Comparison of ENCODE assay signal across 17 cellular contexts in the genomic region with DNA sequence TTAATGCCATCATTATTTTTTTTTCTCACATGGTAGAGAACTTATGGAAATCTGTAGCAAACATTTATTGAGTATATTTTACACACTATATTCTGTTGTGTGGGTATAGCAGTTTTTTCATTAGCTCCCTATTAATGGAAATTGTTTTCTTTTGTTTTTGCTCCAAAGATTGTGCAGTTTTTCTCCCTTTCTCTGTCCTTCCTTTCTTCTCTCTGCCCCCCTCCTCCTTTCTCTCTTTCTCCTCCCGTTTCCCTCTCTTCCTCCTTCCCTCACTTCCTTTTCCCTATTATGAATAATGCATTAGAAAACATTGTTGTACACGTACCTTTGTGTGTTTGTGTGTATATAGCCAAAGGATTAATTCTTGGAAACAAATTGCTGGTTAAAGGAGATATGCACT. TPM values are rescaled to one million over a fixed set of nuclear protein-coding genes. Genes with fewer than 3 reads are reported as not detected.
DNase-seq lines count a peak whose midpoint lies in the region; ATAC-seq, FAIRE-seq and TF ChIP-seq lines count a peak whose summit lies in the region.
"Had no signal": no experiment of that assay in that cellular context is flagged by ENCODE, and none has a peak within 500 bp of the region (broad histone marks: within the 10 kb centered on the region; RNA-seq: fewer than 3 reads in every experiment).

No MANE protein-coding gene starts in this region.

- no peaks in the 10 kb centered on the region for H3F3A ChIP-seq in GM23338 (replicated peaks; ENCODE audit: low read depth)

- H4K20me1 ChIP-seq in GM23338 (replicated peaks; ENCODE audit: insufficient read depth) (peaks cover 3% of the 10 kb centered on the region), K562 (replicated peaks; ENCODE audit: control insufficient read depth, insufficient read depth, low read length) (no peaks in the 10 kb centered on the region)

- DNase-seq in Caco-2 (no peak), GM23338 (ENCODE audit: low spot score) (no peak), K562 (ENCODE audit: extremely low read depth in 1 of 4, low spot score in 3 of 4) (no peak), epithelial cell of prostate (ENCODE audit: low read depth, low spot score) (no peak), GM13977 (ENCODE audit: low spot score) (no peak), NCI-H82 (lab: John Stamatoyannopoulos, UW) (no peak), NCI-H2029 treated with DMSO at 0.1 percent for 48 hours (lab: John Stamatoyannopoulos, UW) (no peak)
- DNase-seq: BE2C; CD8-positive, alpha-beta T cell; COR-L47; DMS53; HCEC 1CT; KG1 had no signal

- peak overlapping the region; percentile 5 for H3K27ac Mint-ChIP-seq in Caco-2 (ENCODE audit: unreplicated experiment)
- peak overlapping the region; percentile 57; the same call in 1 of the 2 replicates for H3K27ac Mint-ChIP-seq in GM23338

- H3K27me3 Mint-ChIP-seq in Caco-2 (ENCODE audit: insufficient read depth, unreplicated experiment) (no peaks in the 10 kb centered on the region), GM23338 (ENCODE audit: insufficient read depth, low read depth, poor library complexity) (no peaks in the 10 kb centered on the region)

- no peak for TF ChIP-seq POLR2A in K562 (conservative IDR thresholded peaks at IDR 0.05)

- H3K27ac ChIP-seq in GM23338 (ENCODE audit: low read depth) (no peak overlapping the region), K562 (ENCODE audit: extremely low read depth, low read depth, low read length) (no peak overlapping the region), epithelial cell of prostate (peak overlapping the region; percentile 15)
- H3K27ac ChIP-seq: A549, C4-2B had no signal

- H3K9me3 Mint-ChIP-seq in Caco-2 (ENCODE audit: unreplicated experiment), result no peaks in the 10 kb centered on the region
- H3K9me3 Mint-ChIP-seq in GM23338, result no peaks in the 10 kb centered on the region
- H3K9me3 Mint-ChIP-seq: CD8-positive, alpha-beta T cell had no signal

- CTCF ChIA-PET in Caco-2 (lab: Charles Lee) (no interaction called here), K562 (lab: Yijun Ruan, JAX; ENCODE audit: low intra/inter-chr PET ratio) (no interaction called here)

- H3K4me2 ChIP-seq in GM23338 (no peak overlapping the region), K562 (ENCODE audit: insufficient read depth, low read length) (no peak overlapping the region)
- H3K4me2 ChIP-seq: A549 had no signal

- H3K36me3 ChIP-seq in Caco-2 (ENCODE audit: control insufficient read depth, insufficient read depth, low read length) (no peaks in the 10 kb centered on the region; the same call in 1 of the 2 replicates), GM23338 (ENCODE audit: insufficient read depth) (peaks cover 14% of the 10 kb centered on the region; the same call in 1 of the 2 replicates), K562 (ENCODE audit: control insufficient read depth, insufficient read depth, low read length) (peaks cover 84% of the 10 kb centered on the region)

- TF ChIP-seq RAD21 in K562 (CRISPR knock-in tag; conservative IDR thresholded peaks at IDR 0.05 in 1 of 2, IDR thresholded peaks at IDR 0.05 in 1 of 2), result no peak

- no peak overlapping the region for H3K4me3 Mint-ChIP-seq in Caco-2 (ENCODE audit: unreplicated experiment)
- no peak overlapping the region for H3K4me3 Mint-ChIP-seq in GM23338
- H3K4me3 Mint-ChIP-seq: CD8-positive, alpha-beta T cell had no signal

- WGBS in K562 (ENCODE audit: insufficient coverage, low coverage, missing lambda C conversion rate), result 83% methylated on average over 2 of the region's 2 CpGs

- H3K9me2 ChIP-seq in GM23338 (ENCODE audit: insufficient read depth), result no peaks in the 10 kb centered on the region

- in situ Hi-C loops in K562 (cut with MboI) (no loop called here), GM13977 (cut with MboI; ENCODE audit: low pct_unique_long_range_greater_than_20kb, low sequenced_read_pairs, unreplicated experiment) (no loop called here)

- H3K4me1 ChIP-seq in Caco-2, result no peaks in the 10 kb centered on the region
- peaks cover 4% of the 10 kb centered on the region for H3K4me1 ChIP-seq in GM23338 (ENCODE audit: insufficient read depth)
- H3K4me1 ChIP-seq in K562 (replicated peaks in 1 of 2; ENCODE audit: control insufficient read depth in 2 of 2, insufficient read depth in 2 of 2, low read length in 2 of 2), result no peaks in the 10 kb centered on the region
- H3K4me1 ChIP-seq: A549, BE2C had no signal

- H3K79me2 ChIP-seq in GM23338 (replicated peaks; ENCODE audit: insufficient read depth), result peaks cover 28% of the 10 kb centered on the region; the same call in 1 of the 2 replicates
- peaks cover 19% of the 10 kb centered on the region; the same call in 2 of the 3 replicates for H3K79me2 ChIP-seq in K562 (ENCODE audit: control insufficient read depth, insufficient read depth, low read length)

- no peak overlapping the region for H2AFZ ChIP-seq in GM23338
- no peak overlapping the region for H2AFZ ChIP-seq in K562 (ENCODE audit: low read depth, low read length)

- H3K27me3 ChIP-seq in Caco-2 (replicated peaks; ENCODE audit: control insufficient read depth, insufficient read depth, low read length) (no peaks in the 10 kb centered on the region), GM23338 (ENCODE audit: insufficient read depth) (no peaks in the 10 kb centered on the region), K562 (ENCODE audit: control insufficient read depth in 2 of 2, insufficient read depth in 2 of 2, low read length in 2 of 2) (no peaks in the 10 kb centered on the region)
- H3K27me3 ChIP-seq: BE2C had no signal

- no TSS peak for BruUV-seq in Caco-2 (replicated peaks; lab: Mats Ljungman, UMichigan)
- BruUV-seq in K562 (replicated peaks; lab: Mats Ljungman, UMichigan), result no TSS peak

- POLR2A ChIA-PET in Caco-2 (lab: Charles Lee), result no interaction called here
- POLR2A ChIA-PET in K562 (lab: Yijun Ruan, JAX), result interaction anchor here (0.7 to 1.4 kb wide), 3 partner anchors 16 to 85 kb away, joined by 3 read pairs; a partner anchor contains a TSS

- FAIRE-seq in K562 (lab: Jason Lieb, UNC), result no peak
- FAIRE-seq: GM18507 had no signal

- no peaks in the 10 kb centered on the region for H3K4me1 Mint-ChIP-seq in Caco-2 (ENCODE audit: low read depth, unreplicated experiment)
- peaks cover 20% of the 10 kb centered on the region; the same call in 2 of the 3 replicates for H3K4me1 Mint-ChIP-seq in GM23338

- no peak for TF ChIP-seq EP300 in K562 (IDR thresholded peaks at IDR 0.05; ENCODE audit: low read length)

- intact Hi-C loops in Caco-2 (cut with micrococcal nuclease; ENCODE audit: unreplicated experiment), result loop anchor here (5.0 kb wide), 1 partner anchor 1155 kb away; no protein-coding TSS in a partner anchor
- intact Hi-C loops in K562 (cut with micrococcal nuclease), result no loop called here

- H3K36me3 Mint-ChIP-seq in Caco-2 (ENCODE audit: insufficient read depth, unreplicated experiment) (peaks cover 39% of the 10 kb centered on the region), GM23338 (ENCODE audit: low read depth) (peaks cover 55% of the 10 kb centered on the region)

- no peaks in the 10 kb centered on the region for H3K9me1 ChIP-seq in K562 (ENCODE audit: control insufficient read depth, insufficient read depth, low read length)

- H3K4me3 ChIP-seq in Caco-2 (ENCODE audit: low read depth, low read length), result no peak overlapping the region
- H3K4me3 ChIP-seq in GM23338, result no peak overlapping the region
- no peak overlapping the region for H3K4me3 ChIP-seq in K562
- H3K4me3 ChIP-seq: A549 had no signal

- no peak overlapping the region for H3K9ac ChIP-seq in K562 (ENCODE audit: insufficient read depth in 1 of 2, low read depth in 2 of 2, low read length in 2 of 2)

- ATAC-seq in GM23338 (no peak), K562 (no peak), GM21423 (IDR thresholded peaks at IDR 0.05; ENCODE audit: unreplicated experiment) (no peak)
- ATAC-seq: A549 had no signal

- no peaks in the 10 kb centered on the region for H3K9me3 ChIP-seq in Caco-2
- no peaks in the 10 kb centered on the region for H3K9me3 ChIP-seq in K562 (replicated peaks; ENCODE audit: control insufficient read depth, insufficient read depth, low read depth, low read length)
- H3K9me3 ChIP-seq: A549, BE2C had no signal

- no peak for TF ChIP-seq CTCF in Caco-2 (IDR thresholded peaks at IDR 0.05; ENCODE audit: insufficient read depth in 1 of 2, low read depth in 1 of 2, low read length in 1 of 2, severe bottlenecking in 1 of 2, unreplicated experiment in 1 of 2)
- no peak for TF ChIP-seq CTCF in GM23338 (conservative IDR thresholded peaks at IDR 0.05; ENCODE audit: low read depth in 2 of 2)
- no peak for TF ChIP-seq CTCF in K562 (IDR thresholded peaks at IDR 0.05 in 2 of 3, conservative IDR thresholded peaks at IDR 0.05 in 1 of 3; ENCODE audit: insufficient read depth in 2 of 3, low read depth in 1 of 3, low read length in 3 of 3)
- TF ChIP-seq CTCF in GM13977 (IDR thresholded peaks at IDR 0.05; ENCODE audit: extremely low read depth, insufficient read depth, missing control alignments), result no peak

RNA-seq across cellular contexts. Expression of a gene that starts 20.6 kb away (rescaled TPM):
- total RNA-seq in Caco-2 (2022), result 48.9 and 50.5 TPM in 2 replicates
- total RNA-seq in GM23338 (2014; rRNA removed; shearing (Covaris generic)), result 36.9 and 40.4 TPM in 2 replicates
- 62.5 and 63.2 TPM in 2 replicates for polyA plus RNA-seq in GM23338 (2016; fragmentation: Nextera tagmentation; extraction: Ambion mirVana)
- total RNA-seq in K562 (2011; cell fraction: chromatin; rRNA removed; ENCODE audit: low replicate concordance), result 67.4 and 171 TPM in 2 replicates
- 19.8 and 31.1 TPM in 2 replicates for total RNA-seq in K562 (2011; cell fraction: nucleolus; rRNA removed)
- total RNA-seq in K562 (2011; cell fraction: nucleoplasm; rRNA removed), result 63.6 and 113 TPM in 2 replicates
- 19.0 and 20.1 TPM in 2 replicates for total RNA-seq in K562 (2014; rRNA removed)
- total RNA-seq in K562 (2014; rRNA removed; fragmentation: Illumina TruSeq; extraction: Trizol), result 30.1 and 33.8 TPM in 2 replicates
- 23.6 and 26.0 TPM in 2 replicates for total RNA-seq in K562 (2015; rRNA removed; fragmentation: Illumina TruSeq; extraction: Trizol)
- total RNA-seq in K562 (2021), result 57.1 and 60.5 TPM in 2 replicates
- polyA plus RNA-seq in K562 (2011; rRNA removed), result 41.3 and 61.7 TPM in 2 replicates
- polyA plus RNA-seq in K562 (2011; cell fraction: cytosol; rRNA removed), result 7.8 and 13.1 TPM in 2 replicates
- polyA plus RNA-seq in K562 (2011; cell fraction: nucleus; rRNA removed), result 12.3 and 15.1 TPM in 2 replicates
- polyA plus RNA-seq in K562 (2012), result 18.3 and 35.0 TPM in 2 replicates
- polyA plus RNA-seq in K562 (2014; fragmentation: Illumina TruSeq; extraction: Trizol), result 35.1 and 42.5 TPM in 2 replicates
- polyA plus RNA-seq in K562 (2014; fragmentation: Nextera tagmentation; extraction: Ambion mirVana), result 10 to 100 TPM; 23.7 to 28.7 TPM
- polyA plus RNA-seq in K562 (2014; rRNA removed), result 28.8 and 30.1 TPM in 2 replicates
- polyA minus RNA-seq in K562 (2011; rRNA and poly(A)+ RNA removed), result 122 and 129 TPM in 2 replicates
- 24.0 and 28.8 TPM in 2 replicates for polyA minus RNA-seq in K562 (2011; cell fraction: cytosol; rRNA and poly(A)+ RNA removed)
- polyA minus RNA-seq in K562 (2011; cell fraction: nucleus; rRNA and poly(A)+ RNA removed), result 42.7 and 68.6 TPM in 2 replicates

RNA-seq across cellular contexts. Expression of a gene that starts 37.2 kb away (rescaled TPM):
- 20.7 and 21.5 TPM in 2 replicates for total RNA-seq in Caco-2 (2022)
- 7.2 and 7.7 TPM in 2 replicates for total RNA-seq in GM23338 (2014; rRNA removed; shearing (Covaris generic))
- 28.3 and 37.8 TPM in 2 replicates for polyA plus RNA-seq in GM23338 (2016; fragmentation: Nextera tagmentation; extraction: Ambion mirVana)
- 4.8 and 10.3 TPM in 2 replicates for total RNA-seq in K562 (2011; cell fraction: chromatin; rRNA removed; ENCODE audit: low replicate concordance)
- total RNA-seq in K562 (2011; cell fraction: nucleolus; rRNA removed), result 2.8 and 4.2 TPM in 2 replicates
- total RNA-seq in K562 (2011; cell fraction: nucleoplasm; rRNA removed), result 4.3 and 8.2 TPM in 2 replicates
- total RNA-seq in K562 (2014; rRNA removed), result 29.4 and 54.2 TPM in 2 replicates
- total RNA-seq in K562 (2014; rRNA removed; fragmentation: Illumina TruSeq; extraction: Trizol), result 82.6 and 99.3 TPM in 2 replicates
- total RNA-seq in K562 (2015; rRNA removed; fragmentation: Illumina TruSeq; extraction: Trizol), result 61.4 and 72.1 TPM in 2 replicates
- 64.2 and 69.5 TPM in 2 replicates for total RNA-seq in K562 (2021)
- polyA plus RNA-seq in K562 (2011; rRNA removed), result 21.4 and 47.8 TPM in 2 replicates
- 10.6 and 15.4 TPM in 2 replicates for polyA plus RNA-seq in K562 (2011; cell fraction: cytosol; rRNA removed)
- polyA plus RNA-seq in K562 (2011; cell fraction: nucleus; rRNA removed), result 7.8 and 8.6 TPM in 2 replicates
- 56.4 and 76.0 TPM in 2 replicates for polyA plus RNA-seq in K562 (2012)
- 47.7 and 55.1 TPM in 2 replicates for polyA plus RNA-seq in K562 (2014; fragmentation: Illumina TruSeq; extraction: Trizol)
- polyA plus RNA-seq in K562 (2014; fragmentation: Nextera tagmentation; extraction: Ambion mirVana), result 10 to 100 TPM; 13.3 to 16.8 TPM
- 62.2 and 62.4 TPM in 2 replicates for polyA plus RNA-seq in K562 (2014; rRNA removed)
- 9.6 and 14.7 TPM in 2 replicates for polyA minus RNA-seq in K562 (2011; rRNA and poly(A)+ RNA removed)
- polyA minus RNA-seq in K562 (2011; cell fraction: cytosol; rRNA and poly(A)+ RNA removed), result 5.5 and 6.5 TPM in 2 replicates
- polyA minus RNA-seq in K562 (2011; cell fraction: nucleus; rRNA and poly(A)+ RNA removed), result 3.6 and 5.6 TPM in 2 replicates

RNA-seq across cellular contexts. Expression of a gene that starts 44.0 kb away (rescaled TPM):
- total RNA-seq in Caco-2 (2022), result not detected in 2 replicates
- total RNA-seq in GM23338 (2014; rRNA removed; shearing (Covaris generic)), result not detected in 2 replicates
- polyA plus RNA-seq in GM23338 (2016; fragmentation: Nextera tagmentation; extraction: Ambion mirVana), result 0.82 and 1.2 TPM in 2 replicates
- total RNA-seq in K562 (2011; cell fraction: chromatin; rRNA removed; ENCODE audit: low replicate concordance), result 0.12 TPM in 1 of 2 replicates, not detected in the other
- not detected in 2 replicates for total RNA-seq in K562 (2011; cell fraction: nucleolus; rRNA removed)
- total RNA-seq in K562 (2011; cell fraction: nucleoplasm; rRNA removed), result not detected in 2 replicates
- not detected in 2 replicates for total RNA-seq in K562 (2014; rRNA removed)
- not detected in 2 replicates for total RNA-seq in K562 (2014; rRNA removed; fragmentation: Illumina TruSeq; extraction: Trizol)
- total RNA-seq in K562 (2015; rRNA removed; fragmentation: Illumina TruSeq; extraction: Trizol), result not detected in 2 replicates
- 0.07 TPM in 1 of 2 replicates, not detected in the other for total RNA-seq in K562 (2021)
- not detected in 2 replicates for polyA plus RNA-seq in K562 (2011; rRNA removed)
- not detected in 2 replicates for polyA plus RNA-seq in K562 (2011; cell fraction: cytosol; rRNA removed)
- polyA plus RNA-seq in K562 (2011; cell fraction: nucleus; rRNA removed), result not detected in 2 replicates
- 0.03 and 0.05 TPM in 2 replicates for polyA plus RNA-seq in K562 (2012)
- not detected in 2 replicates for polyA plus RNA-seq in K562 (2014; fragmentation: Illumina TruSeq; extraction: Trizol)
- under 1 TPM in 1 of 2 experiments, not detected in 1; 0.03 TPM for polyA plus RNA-seq in K562 (2014; fragmentation: Nextera tagmentation; extraction: Ambion mirVana)
- not detected in 2 replicates for polyA plus RNA-seq in K562 (2014; rRNA removed)
- polyA minus RNA-seq in K562 (2011; rRNA and poly(A)+ RNA removed), result not detected in 2 replicates
- not detected in 2 replicates for polyA minus RNA-seq in K562 (2011; cell fraction: cytosol; rRNA and poly(A)+ RNA removed)
- not detected in 2 replicates for polyA minus RNA-seq in K562 (2011; cell fraction: nucleus; rRNA and poly(A)+ RNA removed)
- polyA plus RNA-seq: A549 had no signal
